ENCODE assay signal across 8 cellular contexts in the genomic region with DNA sequence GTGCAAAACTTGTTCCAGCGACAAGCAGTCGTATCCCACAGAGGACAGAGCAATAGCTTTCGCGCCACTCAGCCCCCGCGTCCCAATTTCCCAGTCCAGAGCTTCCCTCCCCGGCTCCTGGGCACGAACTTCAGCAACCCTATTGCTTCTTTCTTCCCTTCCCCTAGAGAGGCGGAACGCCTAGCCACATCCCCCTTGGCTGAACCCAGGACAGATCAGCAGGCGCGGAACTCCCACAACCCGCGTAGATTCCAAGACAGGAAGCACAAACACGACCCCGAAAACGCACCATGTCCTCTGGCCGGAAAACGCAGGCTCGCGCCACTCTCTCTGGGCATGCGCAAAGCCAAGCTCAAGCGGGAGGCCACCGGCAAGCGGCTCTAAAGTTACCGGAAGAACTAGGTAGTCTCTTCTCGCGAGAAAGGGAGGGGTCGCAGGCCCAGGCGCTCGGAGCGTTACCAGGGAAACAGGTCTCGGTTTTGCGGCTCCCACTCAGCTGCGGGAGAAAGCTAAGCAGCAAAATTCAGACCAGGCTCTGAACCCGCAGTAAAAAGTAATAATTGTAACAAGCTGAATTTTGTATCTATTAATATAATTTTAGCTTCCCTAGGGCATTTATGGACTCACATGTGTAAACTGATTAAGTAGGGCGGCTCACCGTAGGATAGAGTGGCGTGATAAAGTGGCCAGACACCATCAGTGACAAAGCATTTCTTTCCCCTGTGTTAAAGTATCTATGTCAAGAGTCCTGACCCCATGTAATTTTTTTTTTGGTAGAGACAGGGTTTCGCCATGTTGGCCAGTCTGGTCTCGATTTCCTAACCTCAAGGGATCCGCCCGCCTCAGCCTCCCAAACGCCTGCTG. TPM values are rescaled to one million over a fixed set of nuclear protein-coding genes. Genes with fewer than 3 reads are reported as not detected.
DNase-seq lines count a peak whose midpoint lies in the region; ATAC-seq and TF ChIP-seq lines count a peak whose summit lies in the region.

Gene TMEM209, minus strand, starts transcription at position 323 of the 864 bp plus-strand sequence. Its CDS starts 31 bp downstream, at position 292.

- POLR2A ChIA-PET in BJ (lab: Charles Lee): interaction anchor here (1.2 kb wide), 1 partner anchor 87 kb away, joined by 3 read pairs; the partner anchor contains the start of gene CPA4

- H3K9me3 Mint-ChIP-seq in activated CD4-positive, alpha-beta T cell treated with anti-CD3 and anti-CD28 coated beads, Interleukin-2, amount 10 ng/mL, durations not matched to agents 24 days and 14 days: no peaks in the 10 kb centered on the region

- H3K27ac Mint-ChIP-seq in activated CD4-positive, alpha-beta T cell treated with anti-CD3 and anti-CD28 coated beads, Interleukin-2, amount 10 ng/mL, durations not matched to agents 24 days and 14 days: peak within 1 kb of the TSS; percentile 98

- peak; percentile 88 for ATAC-seq in GM19324 (IDR thresholded peaks at IDR 0.05; ENCODE audit: low FRiP score, unreplicated experiment)
- ATAC-seq in HG03469 (IDR thresholded peaks at IDR 0.05; ENCODE audit: unreplicated experiment): peak; percentile 91

- intact Hi-C loops in activated CD4-positive, alpha-beta T cell treated with anti-CD3 and anti-CD28 coated beads, Interleukin-2, amount 10 ng/mL, durations not matched to agents 24 days and 14 days (cut with micrococcal nuclease): loop anchor here (1.0 kb wide), 4 partner anchors 22 to 463 kb away; partner anchors contain the start of genes COPG2 and ZC3HC1

- TF ChIP-seq CTCF in BJ (IDR thresholded peaks at IDR 0.05; ENCODE audit: insufficient read depth, low read depth, low read length): no peak
- TF ChIP-seq CTCF in coronary artery (IDR thresholded peaks at IDR 0.05): no peak

- H3K36me3 ChIP-seq in BJ (ENCODE audit: control insufficient read depth, insufficient read depth, low read length): peaks cover 2% of the 10 kb centered on the region; the same call in 1 of the 2 replicates

- H3K4me1 Mint-ChIP-seq in activated CD4-positive, alpha-beta T cell treated with anti-CD3 and anti-CD28 coated beads, Interleukin-2, amount 10 ng/mL, durations not matched to agents 24 days and 14 days: peaks cover 25% of the 10 kb centered on the region

- peak within 1 kb of the TSS; percentile 81 to 94 for H3K27ac ChIP-seq in coronary artery
- H3K27ac ChIP-seq in layer of hippocampus (ENCODE audit: low read depth, low read length): peak within 1 kb of the TSS; percentile 83

- H3K4me3 Mint-ChIP-seq in activated CD4-positive, alpha-beta T cell treated with anti-CD3 and anti-CD28 coated beads, Interleukin-2, amount 10 ng/mL, durations not matched to agents 24 days and 14 days: peak within 1 kb of the TSS; percentile 93

- CTCF ChIA-PET in BJ (lab: Yijun Ruan, JAX): interaction anchor here (1.2 to 1.7 kb wide), 2 partner anchors 133 to 492 kb away, joined by 4 read pairs; no protein-coding TSS in a partner anchor

- DNase-seq in BJ (ENCODE audit: low read depth) (peak; percentile 77), NCI-H526 treated with DMSO at 0.1 percent for 48 hours (lab: John Stamatoyannopoulos, UW) (peak; percentile 98), coronary artery (ENCODE audit: low spot score) (peak; percentile 97)
- DNase-seq in activated CD4-positive, alpha-beta T cell treated with anti-CD3 and anti-CD28 coated beads, Interleukin-2, amount 10 ng/mL, durations not matched to agents 24 days and 14 days: peak; percentile 98
- DNase-seq in stimulated activated CD4-positive, alpha-beta T cell treated with anti-CD3 and anti-CD28 coated beads, Interleukin-1b, Interleukin-23, amount 100 ng/mL, for 4 hours (ENCODE audit: low read depth in 2 of 2): peak; percentile 84 to 87

- H3K27me3 ChIP-seq in BJ (ENCODE audit: control insufficient read depth, insufficient read depth, low read length) (no peaks in the 10 kb centered on the region), layer of hippocampus (ENCODE audit: control insufficient read depth, insufficient read depth, low read length) (no peaks in the 10 kb centered on the region)

- H3K27me3 Mint-ChIP-seq in activated CD4-positive, alpha-beta T cell treated with anti-CD3 and anti-CD28 coated beads, Interleukin-2, amount 10 ng/mL, durations not matched to agents 24 days and 14 days: no peaks in the 10 kb centered on the region

- peaks cover 24% of the 10 kb centered on the region for H3K36me3 Mint-ChIP-seq in activated CD4-positive, alpha-beta T cell treated with anti-CD3 and anti-CD28 coated beads, Interleukin-2, amount 10 ng/mL, durations not matched to agents 24 days and 14 days (ENCODE audit: low read depth)

- H3K4me3 ChIP-seq in BJ (ENCODE audit: low read depth, low read length) (peak within 1 kb of the TSS; percentile 87), coronary artery (peak within 1 kb of the TSS; percentile 89)

RNA-seq across cellular contexts. Expression of gene TMEM209, which starts in this region (rescaled TPM):
- polyA plus RNA-seq in BJ (2011; rRNA removed): 15.5 and 19.2 TPM in 2 replicates
- polyA minus RNA-seq in BJ (2011; rRNA and poly(A)+ RNA removed): 17.5 and 30.5 TPM in 2 replicates
- 48.2 and 52.9 TPM in 2 replicates for total RNA-seq in activated CD4-positive, alpha-beta T cell treated with anti-CD3 and anti-CD28 coated beads, Interleukin-2, amount 10 ng/mL, durations not matched to agents 24 days and 14 days

Comparison
In these comparisons a context has a peak if more than half of its experiments do, and no peak if none do; other contexts are left out.
1. Peak in every context shown above with its lines: DNase-seq, ATAC-seq, H3K4me3 ChIP-seq and H3K27ac ChIP-seq.